ENCODE assay signal across 1 cellular context in the genomic region with DNA sequence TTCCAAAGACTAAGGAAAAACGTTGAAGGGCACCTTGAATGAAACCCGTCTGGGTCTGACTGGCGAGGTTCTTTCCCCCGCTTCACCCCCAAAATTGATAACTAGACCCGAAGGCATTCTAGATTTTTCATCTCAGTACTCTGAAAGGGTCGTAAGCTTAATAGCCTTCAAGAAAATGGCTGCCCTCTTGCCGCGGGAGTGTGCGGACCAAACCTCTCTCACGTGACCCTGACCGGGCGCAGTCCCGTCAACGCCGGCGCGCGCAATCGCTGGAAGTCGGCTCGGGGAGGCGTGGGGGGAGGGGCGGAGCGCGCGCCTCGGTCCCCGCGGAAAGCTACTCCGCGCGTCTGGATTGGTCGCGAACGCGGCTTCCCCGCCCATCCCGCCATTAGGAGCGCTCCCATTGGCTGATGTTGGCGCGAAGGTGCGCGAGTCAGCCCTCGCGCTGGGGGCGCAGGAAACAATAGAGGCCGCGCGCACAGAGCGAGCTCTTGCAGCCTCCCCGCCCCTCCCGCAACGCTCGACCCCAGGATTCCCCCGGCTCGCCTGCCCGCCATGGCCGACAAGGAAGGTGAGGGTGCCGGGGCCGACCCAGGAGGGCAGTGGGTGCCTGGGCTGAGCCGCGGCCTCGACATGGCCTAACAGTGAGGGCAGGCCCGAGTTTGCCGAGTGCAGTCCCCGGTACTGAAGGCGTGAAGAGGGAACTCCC.
TF ChIP-seq lines count a peak whose summit lies in the region.

A gene (plus strand): TSS at position 457 of the 709 bp plus-strand sequence. CDS start 99 bp downstream, at position 556.

TF ChIP-seq in HEK293, 187 proteins besides CTCF, POLR2A, EP300 and RAD21 (continued from another document):
- TF ChIP-seq KLF16 (tag by site-specific recombination; IDR thresholded peaks at IDR 0.05) (peak; percentile 58; the same call in 1 of the 2 replicates), ZNF585B (tag by site-specific recombination; IDR thresholded peaks at IDR 0.05) (no peak), HOXC10 (CRISPR knock-in tag; IDR thresholded peaks at IDR 0.05) (peak; percentile 98), ZNF596 (tag by site-specific recombination; IDR thresholded peaks at IDR 0.05) (no peak; the same call in 1 of the 2 replicates), ZNF19 (tag by site-specific recombination; IDR thresholded peaks at IDR 0.05; ENCODE audit: low read depth) (no peak), HOXD13 (CRISPR knock-in tag; IDR thresholded peaks at IDR 0.05; ENCODE audit: borderline replicate concordance) (peak; percentile 76; the same call in 1 of the 2 replicates), ZNF335 (tag by site-specific recombination; conservative IDR thresholded peaks at IDR 0.05) (peak; percentile 93), ZNF544 (tag by site-specific recombination; IDR thresholded peaks at IDR 0.05) (no peak), ZNF239 (tag by site-specific recombination; IDR thresholded peaks at IDR 0.05) (no peak), ZNF433 (tag by site-specific recombination; IDR thresholded peaks at IDR 0.05; ENCODE audit: low read depth) (no peak), EGR2 (tag by site-specific recombination; IDR thresholded peaks at IDR 0.05; ENCODE audit: low read depth) (peak; percentile 70)
- TF ChIP-seq, protein P1, sequence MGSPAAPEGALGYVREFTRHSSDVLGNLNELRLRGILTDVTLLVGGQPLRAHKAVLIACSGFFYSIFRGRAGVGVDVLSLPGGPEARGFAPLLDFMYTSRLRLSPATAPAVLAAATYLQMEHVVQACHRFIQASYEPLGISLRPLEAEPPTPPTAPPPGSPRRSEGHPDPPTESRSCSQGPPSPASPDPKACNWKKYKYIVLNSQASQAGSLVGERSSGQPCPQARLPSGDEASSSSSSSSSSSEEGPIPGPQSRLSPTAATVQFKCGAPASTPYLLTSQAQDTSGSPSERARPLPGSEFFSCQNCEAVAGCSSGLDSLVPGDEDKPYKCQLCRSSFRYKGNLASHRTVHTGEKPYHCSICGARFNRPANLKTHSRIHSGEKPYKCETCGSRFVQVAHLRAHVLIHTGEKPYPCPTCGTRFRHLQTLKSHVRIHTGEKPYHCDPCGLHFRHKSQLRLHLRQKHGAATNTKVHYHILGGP (tag by site-specific recombination; IDR thresholded peaks at IDR 0.05): no peak
- TF ChIP-seq, protein P2, sequence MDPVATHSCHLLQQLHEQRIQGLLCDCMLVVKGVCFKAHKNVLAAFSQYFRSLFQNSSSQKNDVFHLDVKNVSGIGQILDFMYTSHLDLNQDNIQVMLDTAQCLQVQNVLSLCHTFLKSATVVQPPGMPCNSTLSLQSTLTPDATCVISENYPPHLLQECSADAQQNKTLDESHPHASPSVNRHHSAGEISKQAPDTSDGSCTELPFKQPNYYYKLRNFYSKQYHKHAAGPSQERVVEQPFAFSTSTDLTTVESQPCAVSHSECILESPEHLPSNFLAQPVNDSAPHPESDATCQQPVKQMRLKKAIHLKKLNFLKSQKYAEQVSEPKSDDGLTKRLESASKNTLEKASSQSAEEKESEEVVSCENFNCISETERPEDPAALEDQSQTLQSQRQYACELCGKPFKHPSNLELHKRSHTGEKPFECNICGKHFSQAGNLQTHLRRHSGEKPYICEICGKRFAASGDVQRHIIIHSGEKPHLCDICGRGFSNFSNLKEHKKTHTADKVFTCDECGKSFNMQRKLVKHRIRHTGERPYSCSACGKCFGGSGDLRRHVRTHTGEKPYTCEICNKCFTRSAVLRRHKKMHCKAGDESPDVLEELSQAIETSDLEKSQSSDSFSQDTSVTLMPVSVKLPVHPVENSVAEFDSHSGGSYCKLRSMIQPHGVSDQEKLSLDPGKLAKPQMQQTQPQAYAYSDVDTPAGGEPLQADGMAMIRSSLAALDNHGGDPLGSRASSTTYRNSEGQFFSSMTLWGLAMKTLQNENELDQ (tag by site-specific recombination; IDR thresholded peaks at IDR 0.05; ENCODE audit: low read depth): no peak
- TF ChIP-seq, protein P3, sequence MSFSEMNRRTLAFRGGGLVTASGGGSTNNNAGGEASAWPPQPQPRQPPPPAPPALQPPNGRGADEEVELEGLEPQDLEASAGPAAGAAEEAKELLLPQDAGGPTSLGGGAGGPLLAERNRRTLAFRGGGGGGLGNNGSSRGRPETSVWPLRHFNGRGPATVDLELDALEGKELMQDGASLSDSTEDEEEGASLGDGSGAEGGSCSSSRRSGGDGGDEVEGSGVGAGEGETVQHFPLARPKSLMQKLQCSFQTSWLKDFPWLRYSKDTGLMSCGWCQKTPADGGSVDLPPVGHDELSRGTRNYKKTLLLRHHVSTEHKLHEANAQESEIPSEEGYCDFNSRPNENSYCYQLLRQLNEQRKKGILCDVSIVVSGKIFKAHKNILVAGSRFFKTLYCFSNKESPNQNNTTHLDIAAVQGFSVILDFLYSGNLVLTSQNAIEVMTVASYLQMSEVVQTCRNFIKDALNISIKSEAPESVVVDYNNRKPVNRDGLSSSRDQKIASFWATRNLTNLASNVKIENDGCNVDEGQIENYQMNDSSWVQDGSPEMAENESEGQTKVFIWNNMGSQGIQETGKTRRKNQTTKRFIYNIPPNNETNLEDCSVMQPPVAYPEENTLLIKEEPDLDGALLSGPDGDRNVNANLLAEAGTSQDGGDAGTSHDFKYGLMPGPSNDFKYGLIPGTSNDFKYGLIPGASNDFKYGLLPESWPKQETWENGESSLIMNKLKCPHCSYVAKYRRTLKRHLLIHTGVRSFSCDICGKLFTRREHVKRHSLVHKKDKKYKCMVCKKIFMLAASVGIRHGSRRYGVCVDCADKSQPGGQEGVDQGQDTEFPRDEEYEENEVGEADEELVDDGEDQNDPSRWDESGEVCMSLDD (tag by site-specific recombination; IDR thresholded peaks at IDR 0.05): peak; percentile 67; the same call in 1 of the 2 replicates
